In the genomic region with DNA sequence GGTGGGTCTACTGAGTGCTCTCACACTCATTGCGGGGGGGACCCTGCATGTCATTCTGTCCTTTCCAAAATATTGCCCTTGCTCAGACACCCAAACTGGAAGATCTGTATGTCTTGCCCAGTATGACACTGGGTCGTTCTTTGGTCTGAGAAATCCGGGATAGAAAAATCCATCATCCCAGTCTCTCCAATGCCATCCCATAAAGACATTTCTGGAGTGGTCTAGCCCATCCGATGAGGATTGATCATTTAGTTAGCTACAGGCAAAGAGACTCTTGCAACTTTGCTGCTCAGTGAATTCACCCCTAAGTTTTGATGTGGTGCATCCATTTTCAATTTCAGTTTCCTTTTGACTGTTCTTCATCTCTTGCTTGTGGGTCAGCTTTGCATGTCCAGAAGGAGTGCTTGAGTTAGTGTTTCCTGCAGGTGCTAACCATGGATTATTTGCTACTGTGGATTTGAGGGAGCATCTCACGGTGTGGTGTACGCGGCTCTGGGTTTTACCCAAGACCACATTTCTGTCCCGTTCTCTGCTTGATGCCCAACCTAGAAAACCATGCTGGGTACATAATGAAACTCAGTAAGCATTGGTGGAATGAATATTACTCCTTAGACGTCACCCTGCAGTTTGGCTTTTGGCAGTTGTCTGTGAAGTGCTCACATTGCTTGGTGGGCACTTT, we compare ENCODE assay signal across 1 cellular context.
TF ChIP-seq lines count a peak whose summit lies in the region.

No MANE protein-coding gene starts in this region.

TF ChIP-seq in SK-N-SH treated with all-trans-retinoic acid at 6 μM for 48 hours, 23 proteins besides CTCF, POLR2A, EP300 and RAD21 (continued from another document):
- TF ChIP-seq, protein P1, sequence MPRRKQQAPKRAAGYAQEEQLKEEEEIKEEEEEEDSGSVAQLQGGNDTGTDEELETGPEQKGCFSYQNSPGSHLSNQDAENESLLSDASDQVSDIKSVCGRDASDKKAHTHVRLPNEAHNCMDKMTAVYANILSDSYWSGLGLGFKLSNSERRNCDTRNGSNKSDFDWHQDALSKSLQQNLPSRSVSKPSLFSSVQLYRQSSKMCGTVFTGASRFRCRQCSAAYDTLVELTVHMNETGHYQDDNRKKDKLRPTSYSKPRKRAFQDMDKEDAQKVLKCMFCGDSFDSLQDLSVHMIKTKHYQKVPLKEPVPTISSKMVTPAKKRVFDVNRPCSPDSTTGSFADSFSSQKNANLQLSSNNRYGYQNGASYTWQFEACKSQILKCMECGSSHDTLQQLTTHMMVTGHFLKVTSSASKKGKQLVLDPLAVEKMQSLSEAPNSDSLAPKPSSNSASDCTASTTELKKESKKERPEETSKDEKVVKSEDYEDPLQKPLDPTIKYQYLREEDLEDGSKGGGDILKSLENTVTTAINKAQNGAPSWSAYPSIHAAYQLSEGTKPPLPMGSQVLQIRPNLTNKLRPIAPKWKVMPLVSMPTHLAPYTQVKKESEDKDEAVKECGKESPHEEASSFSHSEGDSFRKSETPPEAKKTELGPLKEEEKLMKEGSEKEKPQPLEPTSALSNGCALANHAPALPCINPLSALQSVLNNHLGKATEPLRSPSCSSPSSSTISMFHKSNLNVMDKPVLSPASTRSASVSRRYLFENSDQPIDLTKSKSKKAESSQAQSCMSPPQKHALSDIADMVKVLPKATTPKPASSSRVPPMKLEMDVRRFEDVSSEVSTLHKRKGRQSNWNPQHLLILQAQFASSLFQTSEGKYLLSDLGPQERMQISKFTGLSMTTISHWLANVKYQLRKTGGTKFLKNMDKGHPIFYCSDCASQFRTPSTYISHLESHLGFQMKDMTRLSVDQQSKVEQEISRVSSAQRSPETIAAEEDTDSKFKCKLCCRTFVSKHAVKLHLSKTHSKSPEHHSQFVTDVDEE (CRISPR knock-in tag; IDR thresholded peaks at IDR 0.05), result no peak
- TF ChIP-seq, protein P2, sequence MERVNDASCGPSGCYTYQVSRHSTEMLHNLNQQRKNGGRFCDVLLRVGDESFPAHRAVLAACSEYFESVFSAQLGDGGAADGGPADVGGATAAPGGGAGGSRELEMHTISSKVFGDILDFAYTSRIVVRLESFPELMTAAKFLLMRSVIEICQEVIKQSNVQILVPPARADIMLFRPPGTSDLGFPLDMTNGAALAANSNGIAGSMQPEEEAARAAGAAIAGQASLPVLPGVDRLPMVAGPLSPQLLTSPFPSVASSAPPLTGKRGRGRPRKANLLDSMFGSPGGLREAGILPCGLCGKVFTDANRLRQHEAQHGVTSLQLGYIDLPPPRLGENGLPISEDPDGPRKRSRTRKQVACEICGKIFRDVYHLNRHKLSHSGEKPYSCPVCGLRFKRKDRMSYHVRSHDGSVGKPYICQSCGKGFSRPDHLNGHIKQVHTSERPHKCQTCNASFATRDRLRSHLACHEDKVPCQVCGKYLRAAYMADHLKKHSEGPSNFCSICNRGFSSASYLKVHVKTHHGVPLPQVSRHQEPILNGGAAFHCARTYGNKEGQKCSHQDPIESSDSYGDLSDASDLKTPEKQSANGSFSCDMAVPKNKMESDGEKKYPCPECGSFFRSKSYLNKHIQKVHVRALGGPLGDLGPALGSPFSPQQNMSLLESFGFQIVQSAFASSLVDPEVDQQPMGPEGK (CRISPR knock-in tag; IDR thresholded peaks at IDR 0.05; ENCODE audit: borderline replicate concordance), result no peak
- TF ChIP-seq BACH2 (CRISPR knock-in tag; IDR thresholded peaks at IDR 0.05; ENCODE audit: borderline replicate concordance) (no peak), ZC3H10 (CRISPR knock-in tag; IDR thresholded peaks at IDR 0.05) (no peak), GLIS3 (CRISPR knock-in tag; IDR thresholded peaks at IDR 0.05) (no peak), ZNF8 (CRISPR knock-in tag; IDR thresholded peaks at IDR 0.05) (no peak), RARB (CRISPR knock-in tag; IDR thresholded peaks at IDR 0.05) (no peak), TOX (CRISPR knock-in tag; IDR thresholded peaks at IDR 0.05; ENCODE audit: borderline replicate concordance) (no peak), PPARA (CRISPR knock-in tag; IDR thresholded peaks at IDR 0.05; ENCODE audit: borderline replicate concordance) (no peak), CREB5 (CRISPR knock-in tag; IDR thresholded peaks at IDR 0.05; ENCODE audit: low read depth) (no peak), OSR1 (CRISPR knock-in tag; IDR thresholded peaks at IDR 0.05) (no peak)
- TF ChIP-seq, protein P3, sequence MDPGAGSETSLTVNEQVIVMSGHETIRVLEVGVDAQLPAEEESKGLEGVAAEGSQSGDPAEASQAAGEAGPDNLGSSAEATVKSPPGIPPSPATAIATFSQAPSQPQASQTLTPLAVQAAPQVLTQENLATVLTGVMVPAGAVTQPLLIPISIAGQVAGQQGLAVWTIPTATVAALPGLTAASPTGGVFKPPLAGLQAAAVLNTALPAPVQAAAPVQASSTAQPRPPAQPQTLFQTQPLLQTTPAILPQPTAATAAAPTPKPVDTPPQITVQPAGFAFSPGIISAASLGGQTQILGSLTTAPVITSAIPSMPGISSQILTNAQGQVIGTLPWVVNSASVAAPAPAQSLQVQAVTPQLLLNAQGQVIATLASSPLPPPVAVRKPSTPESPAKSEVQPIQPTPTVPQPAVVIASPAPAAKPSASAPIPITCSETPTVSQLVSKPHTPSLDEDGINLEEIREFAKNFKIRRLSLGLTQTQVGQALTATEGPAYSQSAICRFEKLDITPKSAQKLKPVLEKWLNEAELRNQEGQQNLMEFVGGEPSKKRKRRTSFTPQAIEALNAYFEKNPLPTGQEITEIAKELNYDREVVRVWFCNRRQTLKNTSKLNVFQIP (CRISPR knock-in tag; IDR thresholded peaks at IDR 0.05; ENCODE audit: borderline replicate concordance, low read depth), result no peak
